8 cellular contexts compared by ENCODE assay signal in genomic region chr6:43013020-43013842, GRCh38. TPM values are rescaled to one million over a fixed set of nuclear protein-coding genes. Genes with fewer than 3 reads are reported as not detected.
A peak's percentile ranks its signal among the peaks of the same experiment; 100 is the strongest.
DNase-seq lines count a peak whose midpoint lies in the region; ATAC-seq and TF ChIP-seq lines count a peak whose summit lies in the region.

No MANE protein-coding gene starts in this region.

- peaks cover 17% of the 10 kb centered on the region for H3K36me3 Mint-ChIP-seq in activated CD8-positive, alpha-beta memory T cell treated with anti-CD3 and anti-CD28 coated beads, Interleukin-2, amount 10 ng/mL, durations not matched to agents 7 days and 5 days

- H3K4me3 Mint-ChIP-seq in activated CD8-positive, alpha-beta memory T cell treated with anti-CD3 and anti-CD28 coated beads, Interleukin-2, amount 10 ng/mL, durations not matched to agents 7 days and 5 days = peak overlapping the region; percentile 96

- no peaks in the 10 kb centered on the region for H3K27me3 ChIP-seq in foreskin keratinocyte
- no peaks in the 10 kb centered on the region for H3K27me3 ChIP-seq in rectal smooth muscle tissue (ENCODE audit: control insufficient read depth, insufficient read depth, low read length)

- peak overlapping the region; percentile 78 for H3K4me3 ChIP-seq in rectal smooth muscle tissue (ENCODE audit: low read length)

- peak overlapping the region; percentile 83 for H3K27ac Mint-ChIP-seq in activated CD8-positive, alpha-beta memory T cell treated with anti-CD3 and anti-CD28 coated beads, Interleukin-2, amount 10 ng/mL, durations not matched to agents 7 days and 5 days

- peak; percentile 46 for DNase-seq in activated CD8-positive, alpha-beta memory T cell treated with anti-CD3 and anti-CD28 coated beads, Interleukin-2, amount 10 ng/mL, durations not matched to agents 7 days and 5 days
- DNase-seq in activated CD8-positive, alpha-beta memory T cell treated with anti-CD3 and anti-CD28 coated beads, Interleukin-2, amount 50 U/mL, for 48 hours = no peak
- peak in 1 of 2 donors; percentile 23 for DNase-seq in foreskin keratinocyte
- no peak for DNase-seq in stimulated activated CD4-positive, alpha-beta T cell treated with anti-CD3 and anti-CD28 coated beads, Interleukin-2, amount 100 ng/mL, for 24 hours
- DNase-seq in SW 1271 (lab: John Stamatoyannopoulos, UW) = no peak

- peak overlapping the region; percentile 45 for H3K9ac ChIP-seq in rectal smooth muscle tissue (ENCODE audit: low read length)

- CTCF ChIA-PET in activated CD8-positive, alpha-beta memory T cell treated with anti-CD3 and anti-CD28 coated beads, Interleukin-2, amount 10 ng/mL, durations not matched to agents 7 days and 5 days (lab: Charles Lee) = interaction anchor here (1.0 to 3.7 kb wide), 7 partner anchors 9 to 493 kb away, joined by 3 to 15 read pairs (median 3); partner anchors contain the start of genes CNPY3 and PEX6

- no peaks in the 10 kb centered on the region for H3K27me3 Mint-ChIP-seq in activated CD8-positive, alpha-beta memory T cell treated with anti-CD3 and anti-CD28 coated beads, Interleukin-2, amount 10 ng/mL, durations not matched to agents 7 days and 5 days

- H3K4me1 Mint-ChIP-seq in activated CD8-positive, alpha-beta memory T cell treated with anti-CD3 and anti-CD28 coated beads, Interleukin-2, amount 10 ng/mL, durations not matched to agents 7 days and 5 days = peaks cover 41% of the 10 kb centered on the region

- H3K27ac ChIP-seq in VCaP (peak overlapping the region; percentile 69), foreskin keratinocyte (peak overlapping the region; percentile 0), rectal smooth muscle tissue (ENCODE audit: low read depth, low read length) (peak overlapping the region; percentile 65)

- H3K4me1 ChIP-seq in foreskin keratinocyte = no peaks in the 10 kb centered on the region
- peaks cover 17% of the 10 kb centered on the region for H3K4me1 ChIP-seq in rectal smooth muscle tissue (ENCODE audit: control insufficient read depth, insufficient read depth, low read length)

- H3K36me3 ChIP-seq in rectal smooth muscle tissue (ENCODE audit: control insufficient read depth, insufficient read depth, low read length) = peaks cover 24% of the 10 kb centered on the region

- no peak for TF ChIP-seq CTCF in VCaP (conservative IDR thresholded peaks at IDR 0.05)
- no peak for TF ChIP-seq CTCF in foreskin keratinocyte (conservative IDR thresholded peaks at IDR 0.05)

- H3K9me3 Mint-ChIP-seq in activated CD8-positive, alpha-beta memory T cell treated with anti-CD3 and anti-CD28 coated beads, Interleukin-2, amount 10 ng/mL, durations not matched to agents 7 days and 5 days (ENCODE audit: low read depth) = no peaks in the 10 kb centered on the region

- peak; percentile 35 for ATAC-seq in activated CD8-positive, alpha-beta memory T cell treated with anti-CD3 and anti-CD28 coated beads, Interleukin-2, amount 10 ng/mL, durations not matched to agents 7 days and 5 days
- ATAC-seq in HG03378 (IDR thresholded peaks at IDR 0.05; ENCODE audit: unreplicated experiment) (peak; percentile 1), foreskin keratinocyte (peak; percentile 24)

RNA-seq across cellular contexts. Expression of gene MEA1, which starts 0.5 kb away (rescaled TPM):
- total RNA-seq in activated CD8-positive, alpha-beta memory T cell treated with anti-CD3 and anti-CD28 coated beads, Interleukin-2, amount 10 ng/mL, durations not matched to agents 7 days and 5 days = 10 to 100 TPM; 61.8 to 75.2 TPM
- total RNA-seq in foreskin keratinocyte = 119 and 120 TPM in 2 replicates
- polyA plus RNA-seq in foreskin keratinocyte = 166 and 169 TPM in 2 replicates

RNA-seq across cellular contexts. Expression of gene KLHDC3, which starts 0.8 kb away (rescaled TPM):
- 10 to 100 TPM; 62.6 to 75.1 TPM for total RNA-seq in activated CD8-positive, alpha-beta memory T cell treated with anti-CD3 and anti-CD28 coated beads, Interleukin-2, amount 10 ng/mL, durations not matched to agents 7 days and 5 days
- 49.7 and 51.6 TPM in 2 replicates for total RNA-seq in foreskin keratinocyte
- 46.3 and 48.6 TPM in 2 replicates for polyA plus RNA-seq in foreskin keratinocyte

RNA-seq across cellular contexts. Expression of gene RRP36, which starts 8.2 kb away (rescaled TPM):
- 10 to 100 TPM; 60.9 to 71.8 TPM for total RNA-seq in activated CD8-positive, alpha-beta memory T cell treated with anti-CD3 and anti-CD28 coated beads, Interleukin-2, amount 10 ng/mL, durations not matched to agents 7 days and 5 days
- total RNA-seq in foreskin keratinocyte = 115 and 119 TPM in 2 replicates
- polyA plus RNA-seq in foreskin keratinocyte = 111 and 112 TPM in 2 replicates

RNA-seq across cellular contexts. Expression of gene PPP2R5D, which starts 28.9 kb away (rescaled TPM):
- 10 to 100 TPM; 53.0 to 58.4 TPM for total RNA-seq in activated CD8-positive, alpha-beta memory T cell treated with anti-CD3 and anti-CD28 coated beads, Interleukin-2, amount 10 ng/mL, durations not matched to agents 7 days and 5 days
- 42.9 and 44.4 TPM in 2 replicates for total RNA-seq in foreskin keratinocyte
- polyA plus RNA-seq in foreskin keratinocyte = 36.4 and 37.7 TPM in 2 replicates

RNA-seq across cellular contexts. Expression of gene PEX6, which starts 34.2 kb away (rescaled TPM):
- total RNA-seq in activated CD8-positive, alpha-beta memory T cell treated with anti-CD3 and anti-CD28 coated beads, Interleukin-2, amount 10 ng/mL, durations not matched to agents 7 days and 5 days = 10 to 100 TPM; 24.7 to 26.3 TPM
- total RNA-seq in foreskin keratinocyte = 10.3 and 20.5 TPM in 2 replicates
- polyA plus RNA-seq in foreskin keratinocyte = 8.1 and 15.3 TPM in 2 replicates

Comparison
In these comparisons a context has a peak if more than half of its experiments do, and no peak if none do; other contexts are left out.
1. H3K27ac ChIP-seq: peak in every context shown above with its lines; median percentile 69 in VCaP; 65 in rectal smooth muscle tissue; 0 in foreskin keratinocyte.